Comparison of ENCODE assay signal across 10 cellular contexts in the genomic region with DNA sequence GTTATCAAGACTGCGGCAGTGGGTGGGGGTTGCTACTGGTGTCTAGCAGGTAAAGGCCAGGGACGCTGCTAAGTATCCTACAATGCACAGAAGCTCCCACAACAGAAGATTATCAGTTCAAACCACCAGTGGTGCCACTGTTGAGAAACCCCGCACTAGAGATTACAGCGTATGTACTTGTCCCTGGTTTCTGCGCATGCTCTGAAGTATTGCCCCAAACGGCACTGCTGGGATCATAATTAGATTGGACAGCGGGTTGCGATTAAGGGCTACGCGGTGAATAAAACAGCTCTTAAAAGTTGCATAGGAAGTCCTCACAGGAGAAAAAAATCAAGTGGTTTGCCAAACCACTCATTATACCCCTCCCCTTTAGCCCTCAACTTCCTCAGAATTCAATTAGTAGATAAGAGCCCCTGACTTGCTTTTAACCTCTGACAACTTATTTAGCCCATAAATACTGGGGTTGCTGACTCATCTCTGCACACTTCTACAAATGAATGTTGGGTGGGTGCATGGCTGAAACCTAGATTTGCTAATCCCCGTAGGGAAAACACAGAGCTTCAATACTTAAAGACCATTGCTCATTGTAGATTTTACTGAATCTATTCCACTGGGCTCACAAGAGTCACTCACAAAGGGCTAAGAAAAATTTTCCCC.
DNase-seq lines count a peak whose midpoint lies in the region; ATAC-seq, FAIRE-seq and TF ChIP-seq lines count a peak whose summit lies in the region.
"Had no signal": no experiment of that assay in that cellular context is flagged by ENCODE, and none has a peak within 500 bp of the region (broad histone marks: within the 10 kb centered on the region; RNA-seq: fewer than 3 reads in every experiment).

No MANE protein-coding gene starts in this region.

- ATAC-seq in GM18508 (IDR thresholded peaks at IDR 0.05; ENCODE audit: insufficient read depth, unreplicated experiment), result peak; percentile 40
- ATAC-seq in HG02798 (IDR thresholded peaks at IDR 0.05; ENCODE audit: poor library complexity, unreplicated experiment), result peak; percentile 51
- ATAC-seq: Panc1 had no signal

- no peak overlapping the region for H3K4me3 Mint-ChIP-seq in neural progenitor cell
- H3K4me3 Mint-ChIP-seq: nephron had no signal

- peaks cover 16% of the 10 kb centered on the region for H3K27me3 Mint-ChIP-seq in neural progenitor cell (ENCODE audit: insufficient read depth, low read depth)

- no peak overlapping the region for H2AFZ ChIP-seq in neural progenitor cell (replicated peaks)

- H3K4me1 Mint-ChIP-seq in neural progenitor cell, result peaks cover 57% of the 10 kb centered on the region

- intact Hi-C loops in uterus (cut with DNase I; ENCODE audit: low total_unique reads), result no loop called here

- no peaks in the 10 kb centered on the region for H3K79me2 ChIP-seq in neural progenitor cell (ENCODE audit: low read depth)

- H3K4me1 ChIP-seq in neural progenitor cell, result no peaks in the 10 kb centered on the region
- H3K4me1 ChIP-seq in uterus, result no peaks in the 10 kb centered on the region

- no peaks in the 10 kb centered on the region for H4K20me1 ChIP-seq in neural progenitor cell (ENCODE audit: low read depth)

- TF ChIP-seq CTCF in neural progenitor cell (IDR thresholded peaks at IDR 0.05) (no peak), D721Med (IDR thresholded peaks at IDR 0.05; ENCODE audit: insufficient read depth, missing control alignments) (no peak), uterus (IDR thresholded peaks at IDR 0.05) (no peak)

- H3K4me2 ChIP-seq in neural progenitor cell, result no peak overlapping the region

- no peak overlapping the region for H3K9ac ChIP-seq in neural progenitor cell

- no peak for FAIRE-seq in D721Med (lab: Jason Lieb, UNC)

- H3F3A ChIP-seq in neural progenitor cell (ENCODE audit: low read depth), result no peaks in the 10 kb centered on the region

- no peak for TF ChIP-seq POLR2A in uterus (IDR thresholded peaks at IDR 0.05)

- no peaks in the 10 kb centered on the region for H3K9me3 Mint-ChIP-seq in neural progenitor cell
- H3K9me3 Mint-ChIP-seq: nephron had no signal

- DNase-seq in NCI-H748 (lab: John Stamatoyannopoulos, UW; ENCODE audit: unreplicated experiment) (peak; percentile 71), neural progenitor cell (ENCODE audit: low spot score) (no peak), NK-92 (lab: John Stamatoyannopoulos, UW; ENCODE audit: unreplicated experiment) (no peak), D721Med (ENCODE audit: insufficient read length, low spot score) (no peak), uterus (no peak)
- DNase-seq in activated effector memory CD4-positive, alpha-beta T cell treated with anti-CD3 and anti-CD28 coated beads, Interleukin-2, amount 50 U/mL, for 16 hours, result peak; percentile 76

- H3K36me3 ChIP-seq in neural progenitor cell (no peaks in the 10 kb centered on the region), uterus (no peaks in the 10 kb centered on the region)

- no peaks in the 10 kb centered on the region for H3K36me3 Mint-ChIP-seq in neural progenitor cell

- H3K27ac ChIP-seq in neural progenitor cell, result no peak overlapping the region
- H3K27ac ChIP-seq in uterus, result no peak overlapping the region

- H3K27me3 ChIP-seq in neural progenitor cell (no peaks in the 10 kb centered on the region), uterus (no peaks in the 10 kb centered on the region)

- peak overlapping the region; percentile 43 for H3K27ac Mint-ChIP-seq in neural progenitor cell

- no peak overlapping the region for H3K4me3 ChIP-seq in neural progenitor cell
- H3K4me3 ChIP-seq in uterus, result no peak overlapping the region

- H3K9me3 ChIP-seq in neural progenitor cell (ENCODE audit: low read depth) (no peaks in the 10 kb centered on the region), uterus (no peaks in the 10 kb centered on the region)

Comparison
In these comparisons a context has a peak if more than half of its experiments do, and no peak if none do; other contexts are left out.
1. DNase-seq: peak in NCI-H748 (single experiment) and activated effector memory CD4-positive, alpha-beta T cell treated with anti-CD3 and anti-CD28 coated beads, Interleukin-2, amount 50 U/mL, for 16 hours (single experiment); none in neural progenitor cell (single experiment), NK-92 (single experiment), D721Med (single experiment) and uterus (0 of 2).